Comparison of ENCODE assay signal across 1 cellular context in genomic region chr12:52691765-52692150, GRCh38.
TF ChIP-seq lines count a peak whose summit lies in the region.

No MANE protein-coding gene starts in this region.

TF ChIP-seq in H1, 55 proteins besides CTCF, POLR2A, EP300 and RAD21:
- TF ChIP-seq TCF12 (IDR thresholded peaks at IDR 0.05; ENCODE audit: low read depth, low read length) = no peak
- TF ChIP-seq ATF2 (IDR thresholded peaks at IDR 0.05; ENCODE audit: low read length) = no peak
- TF ChIP-seq CREB1 (IDR thresholded peaks at IDR 0.05) = no peak
- no peak for TF ChIP-seq BRCA1 (IDR thresholded peaks at IDR 0.05; ENCODE audit: low read depth, low read length)
- TF ChIP-seq SP4 (IDR thresholded peaks at IDR 0.05; ENCODE audit: low read length) = no peak
- TF ChIP-seq SIN3A (conservative IDR thresholded peaks at IDR 0.05 in 1 of 2, IDR thresholded peaks at IDR 0.05 in 1 of 2; ENCODE audit: low read depth in 1 of 2, low read length in 2 of 2) = no peak
- TF ChIP-seq BCL11A (IDR thresholded peaks at IDR 0.05; ENCODE audit: low read depth in 2 of 2, low read length in 2 of 2) = no peak
- TF ChIP-seq SIX5 (IDR thresholded peaks at IDR 0.05; ENCODE audit: low read depth, low read length) = no peak
- no peak for TF ChIP-seq NANOG (IDR thresholded peaks at IDR 0.05; ENCODE audit: insufficient read depth, low read depth, low read length, poor library complexity, severe bottlenecking)
- TF ChIP-seq SRF (IDR thresholded peaks at IDR 0.05; ENCODE audit: low read depth, low read length) = no peak
- no peak for TF ChIP-seq HDAC2 (IDR thresholded peaks at IDR 0.05; ENCODE audit: borderline replicate concordance in 1 of 2, low read depth in 2 of 2, low read length in 2 of 2)
- no peak for TF ChIP-seq GTF2F1 (IDR thresholded peaks at IDR 0.05; ENCODE audit: borderline replicate concordance, low read depth, low read length)
